1 cellular context compared by ENCODE assay signal in genomic region chr1:52346653-52347052, GRCh38.
TF ChIP-seq lines count a peak whose summit lies in the region.

No MANE protein-coding gene starts in this region.

TF ChIP-seq in IMR-90, 13 proteins besides CTCF, POLR2A, EP300 and RAD21:
- TF ChIP-seq USF2 (IDR thresholded peaks at IDR 0.05; ENCODE audit: low read depth, low read length): no peak
TF ChIP-seq in IMR-90: peak in this region for 0.
